In the genomic region with DNA sequence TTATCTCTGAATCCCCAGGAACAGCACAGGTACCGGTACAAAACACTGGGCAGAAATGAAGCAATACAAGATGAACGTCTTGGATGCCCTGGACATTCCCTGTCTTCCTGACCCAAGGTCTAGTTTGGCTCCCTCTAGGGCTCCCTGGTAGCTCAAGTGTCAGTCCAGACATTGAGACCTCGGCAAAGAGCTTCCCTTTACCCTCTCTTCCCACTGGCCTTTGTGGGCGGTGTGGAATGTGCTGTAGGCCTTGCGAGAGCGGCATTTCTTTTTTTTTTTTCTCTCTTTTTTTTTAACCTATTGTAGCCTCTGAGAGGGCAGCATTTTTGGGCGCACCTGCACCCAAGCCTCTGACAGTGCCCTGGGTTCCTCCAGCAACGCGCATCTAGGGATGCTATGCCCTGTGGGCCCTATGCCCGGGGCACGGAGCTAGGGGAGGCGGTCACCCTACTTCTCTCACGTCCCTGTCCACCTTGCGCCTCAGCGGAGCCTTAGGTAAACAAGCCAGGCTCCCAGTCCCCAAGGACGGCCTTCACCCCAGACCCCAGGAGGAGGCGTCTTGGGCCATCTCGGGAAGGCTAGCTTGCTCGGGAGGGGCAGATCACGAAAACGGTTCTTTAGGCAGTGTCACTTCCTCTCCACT, we compare ENCODE assay signal across 1 cellular context.
TF ChIP-seq lines count a peak whose summit lies in the region.

No MANE protein-coding gene starts in this region.

TF ChIP-seq in IMR-90, 13 proteins besides CTCF, POLR2A, EP300 and RAD21:
- TF ChIP-seq CHD1 (IDR thresholded peaks at IDR 0.05; ENCODE audit: low read depth, low read length) (no peak), CEBPB (IDR thresholded peaks at IDR 0.05; ENCODE audit: low read depth, low read length) (no peak), FOS (IDR thresholded peaks at IDR 0.05; ENCODE audit: low read depth, low read length) (no peak), BHLHE40 (IDR thresholded peaks at IDR 0.05; ENCODE audit: low read depth, low read length) (no peak), MAZ (IDR thresholded peaks at IDR 0.05; ENCODE audit: borderline replicate concordance, low read depth, low read length) (no peak), RFX5 (IDR thresholded peaks at IDR 0.05; ENCODE audit: low read depth, low read length) (no peak), NFE2L2 (IDR thresholded peaks at IDR 0.05; ENCODE audit: low read depth, low read length) (no peak), RCOR1 (IDR thresholded peaks at IDR 0.05; ENCODE audit: insufficient replicate concordance, low read length) (no peak), MAFK (IDR thresholded peaks at IDR 0.05; ENCODE audit: low read depth, low read length) (no peak), SMC3 (IDR thresholded peaks at IDR 0.05; ENCODE audit: low read depth, low read length) (no peak), MXI1 (IDR thresholded peaks at IDR 0.05; ENCODE audit: borderline replicate concordance, low read depth, low read length) (no peak)
- TF ChIP-seq, protein P1, sequence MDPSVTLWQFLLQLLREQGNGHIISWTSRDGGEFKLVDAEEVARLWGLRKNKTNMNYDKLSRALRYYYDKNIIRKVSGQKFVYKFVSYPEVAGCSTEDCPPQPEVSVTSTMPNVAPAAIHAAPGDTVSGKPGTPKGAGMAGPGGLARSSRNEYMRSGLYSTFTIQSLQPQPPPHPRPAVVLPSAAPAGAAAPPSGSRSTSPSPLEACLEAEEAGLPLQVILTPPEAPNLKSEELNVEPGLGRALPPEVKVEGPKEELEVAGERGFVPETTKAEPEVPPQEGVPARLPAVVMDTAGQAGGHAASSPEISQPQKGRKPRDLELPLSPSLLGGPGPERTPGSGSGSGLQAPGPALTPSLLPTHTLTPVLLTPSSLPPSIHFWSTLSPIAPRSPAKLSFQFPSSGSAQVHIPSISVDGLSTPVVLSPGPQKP (IDR thresholded peaks at IDR 0.05; ENCODE audit: borderline replicate concordance, low read depth, low read length), result no peak
- TF ChIP-seq, protein P2, sequence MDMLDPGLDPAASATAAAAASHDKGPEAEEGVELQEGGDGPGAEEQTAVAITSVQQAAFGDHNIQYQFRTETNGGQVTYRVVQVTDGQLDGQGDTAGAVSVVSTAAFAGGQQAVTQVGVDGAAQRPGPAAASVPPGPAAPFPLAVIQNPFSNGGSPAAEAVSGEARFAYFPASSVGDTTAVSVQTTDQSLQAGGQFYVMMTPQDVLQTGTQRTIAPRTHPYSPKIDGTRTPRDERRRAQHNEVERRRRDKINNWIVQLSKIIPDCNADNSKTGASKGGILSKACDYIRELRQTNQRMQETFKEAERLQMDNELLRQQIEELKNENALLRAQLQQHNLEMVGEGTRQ (IDR thresholded peaks at IDR 0.05; ENCODE audit: low read depth, low read length), result no peak
